ENCODE assay signal across 33 cellular contexts in the genomic region with DNA sequence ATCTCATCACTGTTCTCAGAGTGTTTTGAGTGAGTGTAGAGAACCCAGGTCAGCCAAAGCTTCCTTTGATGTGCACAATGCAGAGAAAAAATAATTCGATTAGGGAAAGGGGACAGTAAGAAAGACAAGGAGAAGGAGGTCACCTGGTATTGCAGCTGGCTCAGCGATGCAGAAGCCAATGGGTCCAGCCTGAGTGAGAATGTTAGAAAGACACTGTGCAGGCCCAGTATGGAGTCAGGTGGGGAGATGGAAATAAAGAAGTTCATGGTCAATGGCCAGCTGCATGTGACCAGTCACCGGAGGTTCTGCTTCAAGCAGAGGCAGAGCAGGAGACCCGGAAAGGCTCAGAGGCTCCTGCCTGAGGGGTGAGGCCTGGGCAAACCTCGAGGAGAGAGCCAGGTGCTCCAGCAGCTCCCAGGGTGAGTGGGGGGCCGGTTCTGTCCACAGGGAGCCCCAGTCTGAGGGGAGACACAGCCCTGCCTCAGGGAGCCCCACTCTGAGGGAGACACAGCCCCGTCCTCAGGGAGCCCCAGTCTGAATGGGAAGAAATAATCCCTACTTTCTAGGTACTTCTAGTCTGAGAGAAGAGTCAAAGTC. TPM values are rescaled to one million over a fixed set of nuclear protein-coding genes. Genes with fewer than 3 reads are reported as not detected.
"Had no signal": no experiment of that assay in that cellular context is flagged by ENCODE, and none has a peak within 500 bp of the region (broad histone marks: within the 10 kb centered on the region; RNA-seq: fewer than 3 reads in every experiment).

No MANE protein-coding gene starts in this region.

- H3K4me3 ChIP-seq: cardiac muscle cell, SJSA1 had no signal

- H3K36me3 ChIP-seq: brain microvascular endothelial cell, cardiac muscle cell, SJSA1 had no signal

- DNase-seq: activated B cell treated with CpG ODN at 0.5 μM for 24 hours; activated CD4-positive, alpha-beta memory T cell treated with anti-CD3 and anti-CD28 coated beads for 36 hours; activated CD4-positive, alpha-beta T cell treated with anti-CD3 and anti-CD28 coated beads for 1 hour; activated CD4-positive, alpha-beta T cell treated with anti-CD3 and anti-CD28 coated beads, Interleukin-2, amount 10 ng/mL, durations not matched to agents 7 days and 5 days; activated CD8-positive, alpha-beta memory T cell treated with anti-CD3 and anti-CD28 coated beads for 24 hours; activated gamma-delta T cell; activated naive CD4-positive, alpha-beta T cell treated with anti-CD3 and anti-CD28 coated beads, Interleukin-2, amount 10 ng/mL, durations not matched to agents 7 days and 5 days; activated naive CD8-positive, alpha-beta T cell treated with anti-CD3 and anti-CD28 coated beads for 36 hours; activated T-cell treated with anti-CD3 and anti-CD28 coated beads, Interleukin-2, amount 50 U/mL, for 4 hours; brain microvascular endothelial cell; cerebellar nuclear complex; KG1; MV-4-11; NCI-H1092 treated with DMSO at 0.1 percent for 48 hours; NCI-H1417 treated with DMSO at 0.1 percent for 48 hours; NCI-H1694; NCI-H2029; NCI-H2107; NCI-H2171 treated with DMSO at 0.1 percent for 48 hours; NCI-H345; NCI-H510A; NCI-H526 treated with DMSO at 0.1 percent for 48 hours; NK-92 treated with Interleukin-12 subunit alpha and Interleukin-12 subunit beta, amount 100 ng/mL, for 24 hours; OCI-M1; SHP77; T-cell; T-helper 2 cell; T1000 had no signal

- H3K4me1 ChIP-seq: SJSA1 had no signal

- H3K27me3 ChIP-seq: brain microvascular endothelial cell, cardiac muscle cell had no signal

- H3K27ac ChIP-seq: brain microvascular endothelial cell, cardiac muscle cell, RWPE1, SJSA1 had no signal

- ATAC-seq: activated T-cell treated with anti-CD3 and anti-CD28 coated beads, Interleukin-2, amount 50 U/mL, for 4 hours; T-cell had no signal

- H3K9me3 ChIP-seq: SJSA1 had no signal

RNA-seq across cellular contexts. Expression of gene LRFN2, which starts 51.3 kb away (rescaled TPM):
- total RNA-seq: activated B cell treated with CpG ODN at 0.5 μM for 24 hours; activated CD4-positive, alpha-beta memory T cell treated with anti-CD3 and anti-CD28 coated beads for 36 hours; activated naive CD8-positive, alpha-beta T cell treated with anti-CD3 and anti-CD28 coated beads for 36 hours; activated T-cell treated with anti-CD3 and anti-CD28 coated beads, Interleukin-2, amount 50 U/mL, for 4 hours; LHCN-M2; MCF 10A; SJSA1 had no signal
- polyA plus RNA-seq: cardiac muscle cell had no signal
